Comparison of ENCODE assay signal across 9 cellular contexts in genomic region chr12:123938679-123939480, GRCh38. TPM values are rescaled to one million over a fixed set of nuclear protein-coding genes. Genes with fewer than 3 reads are reported as not detected.
DNase-seq lines count a peak whose midpoint lies in the region; ATAC-seq, FAIRE-seq and TF ChIP-seq lines count a peak whose summit lies in the region.
"Had no signal": no experiment of that assay in that cellular context is flagged by ENCODE, and none has a peak within 500 bp of the region (broad histone marks: within the 10 kb centered on the region; RNA-seq: fewer than 3 reads in every experiment).

No MANE protein-coding gene starts in this region.

- no peak overlapping the region for H3K27ac ChIP-seq in HepG2 (ENCODE audit: extremely low read length, insufficient read depth, low read length)

- in situ Hi-C loops in HepG2 (cut with HindIII; ENCODE audit: extremely low pct_ligation_motif_present, low pct_unique_long_range_greater_than_20kb) = no loop called here

- no peak for TF ChIP-seq POLR2A in HepG2 (IDR thresholded peaks at IDR 0.05; ENCODE audit: insufficient read depth in 1 of 2, low read depth in 2 of 2, low read length in 2 of 2)

- TF ChIP-seq CTCF in AG09319 (IDR thresholded peaks at IDR 0.05; ENCODE audit: low read depth, low read length) (peak; percentile 27), GM12874 (IDR thresholded peaks at IDR 0.05; ENCODE audit: insufficient read depth, low read depth, low read length) (peak; percentile 41), HepG2 (CRISPR knock-in tag; IDR thresholded peaks at IDR 0.05) (peak; percentile 63), mucosa of descending colon (IDR thresholded peaks at IDR 0.05) (no peak)
- TF ChIP-seq CTCF in activated CD8-positive, alpha-beta T cell treated with anti-CD3 and anti-CD28 coated beads for 36 hours (IDR thresholded peaks at IDR 0.05) = peak; percentile 37

- peaks cover 25% of the 10 kb centered on the region for H3K4me1 Mint-ChIP-seq in activated CD8-positive, alpha-beta T cell treated with anti-CD3 and anti-CD28 coated beads for 36 hours (ENCODE audit: low read depth)

- WGBS in HepG2 (ENCODE audit: low lambda C conversion rate) = 87% methylated on average over 16 of the region's 16 CpGs

- H3K4me2 ChIP-seq in HepG2 (ENCODE audit: low read depth, low read length) = no peak overlapping the region

- H3K4me3 ChIP-seq in HepG2 (replicated peaks in 1 of 3; ENCODE audit: insufficient read depth in 1 of 3, low read depth in 2 of 3, low read length in 3 of 3) = no peak overlapping the region
- H3K4me3 ChIP-seq in mucosa of descending colon = no peak overlapping the region

- peak overlapping the region; percentile 61 for H3K4me3 Mint-ChIP-seq in activated CD8-positive, alpha-beta T cell treated with anti-CD3 and anti-CD28 coated beads for 36 hours

- BruUV-seq in HepG2 (replicated peaks; lab: Mats Ljungman, UMichigan) = no TSS peak

- H4K20me1 ChIP-seq in HepG2 (ENCODE audit: insufficient read depth, low read length) = no peaks in the 10 kb centered on the region

- H3K4me1 ChIP-seq in HepG2 (ENCODE audit: insufficient read depth, low read length) (no peaks in the 10 kb centered on the region), mucosa of descending colon (ENCODE audit: low read depth) (no peaks in the 10 kb centered on the region)

- no peak overlapping the region for H2AFZ ChIP-seq in HepG2 (ENCODE audit: low read length)

- no peaks in the 10 kb centered on the region; a peak in 1 of 5 replicates for H3K27me3 ChIP-seq in HepG2 (ENCODE audit: control insufficient read depth in 1 of 2, insufficient read depth in 2 of 2, low read length in 2 of 2)

- CTCF ChIA-PET in activated CD8-positive, alpha-beta T cell treated with anti-CD3 and anti-CD28 coated beads for 36 hours (lab: Charles Lee) = interaction anchor here (0.7 to 2.7 kb wide), 12 partner anchors 10 to 60 kb away, joined by 3 to 17 read pairs (median 3); no protein-coding TSS in a partner anchor
- CTCF ChIA-PET in HepG2 (lab: Yijun Ruan, JAX; ENCODE audit: low intra/inter-chr PET ratio, low total read pairs) = interaction anchor here (0.5 kb wide), 1 partner anchor 299 kb away, joined by 3 read pairs; no protein-coding TSS in a partner anchor

- H3K79me2 ChIP-seq in HepG2 (ENCODE audit: insufficient read depth, low read length) = no peaks in the 10 kb centered on the region

- peak; percentile 23; the same call in 1 of the 2 replicates for TF ChIP-seq RAD21 in HepG2 (CRISPR knock-in tag; IDR thresholded peaks at IDR 0.05)

- no peak overlapping the region for H3K9ac ChIP-seq in HepG2 (ENCODE audit: insufficient read depth, low read depth, low read length)

- peaks cover 12% of the 10 kb centered on the region for H3K36me3 Mint-ChIP-seq in activated CD8-positive, alpha-beta T cell treated with anti-CD3 and anti-CD28 coated beads for 36 hours (ENCODE audit: low read depth)

- no peak for FAIRE-seq in HepG2 (lab: Jason Lieb, UNC)

- no peaks in the 10 kb centered on the region for H3K9me3 ChIP-seq in HepG2 (ENCODE audit: low read length)
- peaks cover 2% of the 10 kb centered on the region for H3K9me3 ChIP-seq in mucosa of descending colon

- no peak for ATAC-seq in activated CD8-positive, alpha-beta T cell treated with anti-CD3 and anti-CD28 coated beads for 36 hours
- ATAC-seq in HepG2 (peak; percentile 75), mucosa of descending colon (no peak), HG03135 (IDR thresholded peaks at IDR 0.05; ENCODE audit: unreplicated experiment) (no peak)
- ATAC-seq: left colon had no signal

- H3K36me3 ChIP-seq in HepG2 (replicated peaks in 1 of 2; ENCODE audit: control insufficient read depth in 1 of 2, insufficient read depth in 2 of 2, low read length in 2 of 2) = peaks cover 0 to 5% of the 10 kb centered on the region in 2 experiments; a peak in 1 of 5 replicates
- no peaks in the 10 kb centered on the region for H3K36me3 ChIP-seq in mucosa of descending colon (ENCODE audit: low read depth)

- POLR2A ChIA-PET in activated CD8-positive, alpha-beta T cell treated with anti-CD3 and anti-CD28 coated beads for 36 hours (lab: Charles Lee) = interaction anchor here (0.6 to 1.4 kb wide), 4 partner anchors 25 to 227 kb away, joined by 3 read pairs; partner anchors contain the start of gene ATP6V0A2
- POLR2A ChIA-PET in HepG2 (lab: Yijun Ruan, JAX) = no interaction called here

- H3K9me3 Mint-ChIP-seq in activated CD8-positive, alpha-beta T cell treated with anti-CD3 and anti-CD28 coated beads for 36 hours = no peaks in the 10 kb centered on the region

- no peaks in the 10 kb centered on the region for H3K27me3 Mint-ChIP-seq in activated CD8-positive, alpha-beta T cell treated with anti-CD3 and anti-CD28 coated beads for 36 hours

- TF ChIP-seq EP300 in HepG2 (IDR thresholded peaks at IDR 0.05; ENCODE audit: low read depth in 2 of 2, low read length in 2 of 2) (no peak), HepG2 (CRISPR knock-in tag; IDR thresholded peaks at IDR 0.05; ENCODE audit: borderline replicate concordance) (no peak)

- intact Hi-C loops in activated CD8-positive, alpha-beta T cell treated with anti-CD3 and anti-CD28 coated beads for 36 hours (cut with micrococcal nuclease) = no loop called here
- intact Hi-C loops in HepG2 (cut with micrococcal nuclease; ENCODE audit: unreplicated experiment) (no loop called here), mucosa of descending colon (cut with DNase I, micrococcal nuclease) (no loop called here)

- no peak for DNase-seq in AG09319 (ENCODE audit: extremely low read depth, low read depth)
- DNase-seq in activated CD8-positive, alpha-beta T cell treated with anti-CD3 and anti-CD28 coated beads for 36 hours = peak; percentile 37
- DNase-seq in HepG2 (ENCODE audit: low spot score) = no peak
- DNase-seq in COR-L47 (lab: John Stamatoyannopoulos, UW) = no peak
- no peak for DNase-seq in mucosa of descending colon
- no peak for DNase-seq in LoVo (ENCODE audit: low spot score)
- DNase-seq: left colon had no signal

- peak overlapping the region; percentile 88 for H3K27ac Mint-ChIP-seq in activated CD8-positive, alpha-beta T cell treated with anti-CD3 and anti-CD28 coated beads for 36 hours

TF ChIP-seq in HepG2, 621 proteins besides CTCF, POLR2A, EP300 and RAD21 (continues in another document):
- TF ChIP-seq KDM4B (CRISPR knock-in tag; IDR thresholded peaks at IDR 0.05) (no peak), MED13 (CRISPR knock-in tag; IDR thresholded peaks at IDR 0.05) (no peak), PHF5A (CRISPR knock-in tag; IDR thresholded peaks at IDR 0.05; ENCODE audit: low read depth, unreplicated experiment) (no peak)

RNA-seq across cellular contexts. Expression of gene CCDC92, which starts 33.8 kb away (rescaled TPM):
- 1 to 10 TPM; 4.0 to 6.2 TPM for total RNA-seq in activated CD8-positive, alpha-beta T cell treated with anti-CD3 and anti-CD28 coated beads for 36 hours
- total RNA-seq in HepG2 (2016; rRNA removed; fragmentation: Illumina TruSeq; extraction: Trizol) (4.6 and 5.4 TPM in 2 replicates), mucosa of descending colon (10 to 100 TPM; 17.7 to 47.2 (median 25.6) TPM)
- 6.8 and 8.3 TPM in 2 replicates for total RNA-seq in HepG2 (2016; cell fraction: cytosol; rRNA removed; fragmentation: Illumina TruSeq; extraction: Trizol; ENCODE audit: low read depth)
- total RNA-seq in HepG2 (2016; cell fraction: insoluble cytoplasmic fraction; rRNA removed; fragmentation: Illumina TruSeq; extraction: Trizol) = 3.3 and 3.9 TPM in 2 replicates
- total RNA-seq in HepG2 (2016; cell fraction: membrane; rRNA removed; fragmentation: Illumina TruSeq; extraction: Trizol) = 15.8 and 17.8 TPM in 2 replicates
- total RNA-seq in HepG2 (2016; cell fraction: nucleus; rRNA removed; fragmentation: Illumina TruSeq; extraction: Trizol) = 5.2 and 5.7 TPM in 2 replicates
- polyA plus RNA-seq in HepG2 (2011; rRNA removed) = 14.7 and 17.0 TPM in 2 replicates
- 12.2 and 12.3 TPM in 2 replicates for polyA plus RNA-seq in HepG2 (2011; cell fraction: cytosol; rRNA removed)
- polyA plus RNA-seq in HepG2 (2011; cell fraction: nucleus; rRNA removed) = 19.1 and 22.3 TPM in 2 replicates
- polyA plus RNA-seq in HepG2 (2012) = 19.7 and 20.6 TPM in 2 replicates
- 46.0 and 49.0 TPM in 2 replicates for polyA plus RNA-seq in HepG2 (2016; cell fraction: cytosol; fragmentation: Illumina TruSeq; extraction: Trizol; ENCODE audit: low read depth)
- 12.2 and 19.6 TPM in 2 replicates for polyA plus RNA-seq in HepG2 (2016; cell fraction: insoluble cytoplasmic fraction; fragmentation: Illumina TruSeq; extraction: Trizol; ENCODE audit: low read depth)
- 66.4 and 70.7 TPM in 2 replicates for polyA plus RNA-seq in HepG2 (2016; cell fraction: membrane; fragmentation: Illumina TruSeq; extraction: Trizol; ENCODE audit: low read depth)
- polyA plus RNA-seq in HepG2 (2016; cell fraction: nucleus; fragmentation: Illumina TruSeq; extraction: Trizol; ENCODE audit: insufficient read depth, low read depth) = 21.7 and 23.0 TPM in 2 replicates
- polyA minus RNA-seq in HepG2 (2011; rRNA and poly(A)+ RNA removed; ENCODE audit: low replicate concordance) = 4.1 and 12.5 TPM in 2 replicates
- 4.6 and 5.2 TPM in 2 replicates for polyA minus RNA-seq in HepG2 (2011; cell fraction: cytosol; rRNA and poly(A)+ RNA removed)
- polyA minus RNA-seq in HepG2 (2011; cell fraction: nucleus; rRNA and poly(A)+ RNA removed) = 14.3 and 19.6 TPM in 2 replicates

RNA-seq across cellular contexts. Expression of gene ZNF664, which starts 34.1 kb away (rescaled TPM):
- 10 to 100 TPM; 52.9 to 53.4 TPM for total RNA-seq in activated CD8-positive, alpha-beta T cell treated with anti-CD3 and anti-CD28 coated beads for 36 hours
- total RNA-seq in HepG2 (2016; rRNA removed; fragmentation: Illumina TruSeq; extraction: Trizol) (56.5 and 109 TPM in 2 replicates), mucosa of descending colon (100 to 1,000 TPM; 101 to 132 (median 101) TPM)
- total RNA-seq in HepG2 (2016; cell fraction: cytosol; rRNA removed; fragmentation: Illumina TruSeq; extraction: Trizol; ENCODE audit: low read depth) = 17.1 and 19.6 TPM in 2 replicates
- 63.9 and 99.8 TPM in 2 replicates for total RNA-seq in HepG2 (2016; cell fraction: insoluble cytoplasmic fraction; rRNA removed; fragmentation: Illumina TruSeq; extraction: Trizol)
- 84.3 and 86.0 TPM in 2 replicates for total RNA-seq in HepG2 (2016; cell fraction: membrane; rRNA removed; fragmentation: Illumina TruSeq; extraction: Trizol)
- total RNA-seq in HepG2 (2016; cell fraction: nucleus; rRNA removed; fragmentation: Illumina TruSeq; extraction: Trizol) = 64.5 and 64.7 TPM in 2 replicates
- 43.9 and 46.1 TPM in 2 replicates for polyA plus RNA-seq in HepG2 (2011; rRNA removed)
- polyA plus RNA-seq in HepG2 (2011; cell fraction: cytosol; rRNA removed) = 25.5 and 35.4 TPM in 2 replicates
- 44.8 and 58.7 TPM in 2 replicates for polyA plus RNA-seq in HepG2 (2011; cell fraction: nucleus; rRNA removed)
- 43.4 and 52.1 TPM in 2 replicates for polyA plus RNA-seq in HepG2 (2012)
- polyA plus RNA-seq in HepG2 (2016; cell fraction: cytosol; fragmentation: Illumina TruSeq; extraction: Trizol; ENCODE audit: low read depth) = 20.6 and 23.0 TPM in 2 replicates
- 101 and 102 TPM in 2 replicates for polyA plus RNA-seq in HepG2 (2016; cell fraction: insoluble cytoplasmic fraction; fragmentation: Illumina TruSeq; extraction: Trizol; ENCODE audit: low read depth)
- polyA plus RNA-seq in HepG2 (2016; cell fraction: membrane; fragmentation: Illumina TruSeq; extraction: Trizol; ENCODE audit: low read depth) = 67.1 and 72.2 TPM in 2 replicates
- 80.2 and 81.9 TPM in 2 replicates for polyA plus RNA-seq in HepG2 (2016; cell fraction: nucleus; fragmentation: Illumina TruSeq; extraction: Trizol; ENCODE audit: insufficient read depth, low read depth)
- polyA minus RNA-seq in HepG2 (2011; rRNA and poly(A)+ RNA removed; ENCODE audit: low replicate concordance) = 36.2 and 75.5 TPM in 2 replicates
- 24.4 and 29.4 TPM in 2 replicates for polyA minus RNA-seq in HepG2 (2011; cell fraction: cytosol; rRNA and poly(A)+ RNA removed)
- polyA minus RNA-seq in HepG2 (2011; cell fraction: nucleus; rRNA and poly(A)+ RNA removed) = 53.6 and 59.6 TPM in 2 replicates
